ENCODE assay signal across 22 cellular contexts in the genomic region with DNA sequence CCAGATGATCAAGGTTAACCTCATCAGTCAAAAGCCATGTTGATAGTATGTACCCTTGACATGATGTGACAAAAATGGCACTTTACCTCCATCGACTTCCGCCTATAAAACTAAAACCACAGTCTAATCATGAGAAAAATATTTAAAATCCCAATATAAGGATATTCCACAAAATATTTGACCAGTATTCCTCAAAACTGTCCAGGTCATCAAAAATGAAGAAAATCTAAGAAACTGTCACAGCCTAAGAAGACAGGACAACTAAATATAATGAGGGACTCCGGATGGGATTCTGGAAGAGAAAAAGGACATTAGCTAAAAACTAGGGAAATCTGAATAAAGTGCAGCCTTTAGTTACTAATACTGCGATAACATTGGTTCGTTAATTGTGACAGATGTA.
DNase-seq lines count a peak whose midpoint lies in the region; ATAC-seq, FAIRE-seq and TF ChIP-seq lines count a peak whose summit lies in the region.
"Had no signal": no experiment of that assay in that cellular context is flagged by ENCODE, and none has a peak within 500 bp of the region (broad histone marks: within the 10 kb centered on the region; RNA-seq: fewer than 3 reads in every experiment).

No MANE protein-coding gene starts in this region.

- H3K4me1 ChIP-seq in A549: no peaks in the 10 kb centered on the region
- peaks cover 3% of the 10 kb centered on the region for H3K4me1 ChIP-seq in IMR-90 (ENCODE audit: control insufficient read depth, insufficient read depth, low read length)
- H3K4me1 ChIP-seq in Caco-2: no peaks in the 10 kb centered on the region; the same call in none of the 2 replicates
- H3K4me1 ChIP-seq: BE2C, BLaER1 had no signal

- H3K9ac ChIP-seq in IMR-90 (ENCODE audit: low read depth, low read length): no peak overlapping the region
- H3K9ac ChIP-seq: BLaER1 had no signal

- WGBS in A549 (ENCODE audit: missing lambda C conversion rate): 75% methylated on average over 5 of the region's 5 CpGs
- WGBS in IMR-90 (ENCODE audit: extremely low coverage in 2 of 2, insufficient read length in 1 of 2), 2 experiments: no CpG with 5 or more reads among the region's 5 CpGs

- no peak overlapping the region for H3K14ac ChIP-seq in IMR-90 (replicated peaks; ENCODE audit: low read depth, low read length)

- TF ChIP-seq RAD21 in A549 (conservative IDR thresholded peaks at IDR 0.05 in 1 of 2, IDR thresholded peaks at IDR 0.05 in 1 of 2) (no peak), IMR-90 (IDR thresholded peaks at IDR 0.05; ENCODE audit: low read length) (no peak)

- TF ChIP-seq CTCF in A549 (IDR thresholded peaks at IDR 0.05): no peak
- TF ChIP-seq CTCF in IMR-90 (conservative IDR thresholded peaks at IDR 0.05; ENCODE audit: low read depth, low read length): no peak
- no peak for TF ChIP-seq CTCF in Caco-2 (IDR thresholded peaks at IDR 0.05; ENCODE audit: insufficient read depth in 1 of 2, low read depth in 1 of 2, low read length in 1 of 2, severe bottlenecking in 1 of 2, unreplicated experiment in 1 of 2)

- H3K36me3 ChIP-seq in IMR-90 (ENCODE audit: control insufficient read depth, insufficient read depth, low read length): no peaks in the 10 kb centered on the region
- no peaks in the 10 kb centered on the region for H3K36me3 ChIP-seq in MG63
- no peaks in the 10 kb centered on the region for H3K36me3 ChIP-seq in Caco-2 (ENCODE audit: control insufficient read depth, insufficient read depth, low read length)
- H3K36me3 ChIP-seq: BE2C, BLaER1 had no signal

- no peak for TF ChIP-seq POLR2A in A549 (IDR thresholded peaks at IDR 0.05; ENCODE audit: low read length)
- TF ChIP-seq POLR2A in IMR-90 (IDR thresholded peaks at IDR 0.05; ENCODE audit: low read depth, low read length): no peak

- peaks cover 4% of the 10 kb centered on the region; the same call in 1 of the 2 replicates for H3K9me1 ChIP-seq in IMR-90 (ENCODE audit: insufficient read depth, low read length)

- H3K4ac ChIP-seq in IMR-90 (ENCODE audit: low read depth, low read length): no peak overlapping the region

- intact Hi-C loops in IMR-90 (cut with micrococcal nuclease): loop anchor here (10.0 kb wide), 1 partner anchor 411 kb away; no protein-coding TSS in a partner anchor
- intact Hi-C loops in Caco-2 (cut with micrococcal nuclease; ENCODE audit: unreplicated experiment): loop anchor here (10.0 kb wide), 1 partner anchor 1311 kb away; no protein-coding TSS in a partner anchor

- no peak overlapping the region for H4K5ac ChIP-seq in IMR-90 (ENCODE audit: low read depth, low read length)

- H2BK120ac ChIP-seq in IMR-90 (ENCODE audit: low read depth, low read length): no peak overlapping the region

- no peak overlapping the region for H2BK5ac ChIP-seq in IMR-90 (ENCODE audit: low read depth, low read length, poor library complexity, severe bottlenecking)

- H2AK5ac ChIP-seq in IMR-90 (ENCODE audit: low read depth, low read length): no peak overlapping the region

- H3K56ac ChIP-seq in IMR-90 (ENCODE audit: extremely low read depth, insufficient read depth, low read length): no peak overlapping the region

- no peaks in the 10 kb centered on the region for H4K20me1 ChIP-seq in IMR-90 (ENCODE audit: insufficient read depth, low read length)
- H4K20me1 ChIP-seq: BLaER1 had no signal

- no peak for FAIRE-seq in A549 (lab: Jason Lieb, UNC)
- FAIRE-seq: A204.1, D721Med, G401.6, GM12891 had no signal

- H3K4me3 ChIP-seq in A549 (no peak overlapping the region), IMR-90 (ENCODE audit: insufficient read depth, low read depth, low read length) (no peak overlapping the region), MG63 (no peak overlapping the region), Caco-2 (ENCODE audit: low read depth, low read length) (no peak overlapping the region)
- H3K4me3 ChIP-seq: BLaER1 had no signal

- no peak for TF ChIP-seq EP300 in A549 (IDR thresholded peaks at IDR 0.05)

- H2BK20ac ChIP-seq in IMR-90 (ENCODE audit: low read depth, low read length): no peak overlapping the region

- H4K91ac ChIP-seq in IMR-90 (ENCODE audit: insufficient read depth, low read depth, low read length): no peak overlapping the region

- H3K9me3 ChIP-seq in A549: no peaks in the 10 kb centered on the region
- H3K9me3 ChIP-seq in IMR-90 (ENCODE audit: control insufficient read depth, insufficient read depth, low read length): no peaks in the 10 kb centered on the region
- no peaks in the 10 kb centered on the region for H3K9me3 ChIP-seq in MG63
- H3K9me3 ChIP-seq in Caco-2: no peaks in the 10 kb centered on the region
- H3K9me3 ChIP-seq: BE2C, BLaER1 had no signal

- no peak overlapping the region for H3K27ac Mint-ChIP-seq in Caco-2 (ENCODE audit: unreplicated experiment)

- in situ Hi-C loops in IMR-90 (cut with MboI; ENCODE audit: low sequenced_read_pairs): no loop called here

- no peak overlapping the region for H3K4me3 Mint-ChIP-seq in Caco-2 (ENCODE audit: unreplicated experiment)
- H3K4me3 Mint-ChIP-seq: CD14-positive monocyte; CD4-positive, alpha-beta memory T cell; CD4-positive, CD25-positive, alpha-beta regulatory T cell; CD8-positive, alpha-beta memory T cell had no signal

- H2AK9ac ChIP-seq in IMR-90 (replicated peaks; ENCODE audit: low read depth, low read length, poor library complexity): no peak overlapping the region

- no peaks in the 10 kb centered on the region for H3K79me1 ChIP-seq in IMR-90 (ENCODE audit: low read depth in 1 of 2, low read length in 2 of 2)

- H3K4me1 Mint-ChIP-seq in Caco-2 (ENCODE audit: low read depth, unreplicated experiment): peaks cover 7% of the 10 kb centered on the region

- H3K23ac ChIP-seq in IMR-90 (ENCODE audit: low read depth, low read length): no peak overlapping the region

- POLR2A ChIA-PET in A549 (lab: Yijun Ruan, JAX) (no interaction called here), IMR-90 (lab: Charles Lee; ENCODE audit: unreplicated experiment) (no interaction called here), Caco-2 (lab: Charles Lee) (no interaction called here)

- no peak overlapping the region for H3K18ac ChIP-seq in IMR-90 (ENCODE audit: low read depth, low read length)

- H3K36me3 Mint-ChIP-seq in Caco-2 (ENCODE audit: insufficient read depth, unreplicated experiment): peaks cover 17% of the 10 kb centered on the region
- H3K36me3 Mint-ChIP-seq: CD4-positive, CD25-positive, alpha-beta regulatory T cell had no signal

- dilution Hi-C loops in IMR-90 (cut with HindIII; ENCODE audit: low sequenced_read_pairs, unreplicated experiment): no loop called here

- H3K27me3 Mint-ChIP-seq in Caco-2 (ENCODE audit: insufficient read depth, unreplicated experiment): no peaks in the 10 kb centered on the region

- DNase-seq in A549 (ENCODE audit: low read depth in 1 of 2, low spot score in 1 of 2) (no peak), IMR-90 (no peak), islet precursor cell (peak; percentile 10), MG63 (no peak), Caco-2 (no peak)
- DNase-seq: 8988T; AML-193; BE2C; C1 segment of cervical spinal cord; Calu3; CD4-positive, alpha-beta memory T cell; CD4-positive, CD25-positive, alpha-beta regulatory T cell; CD8-positive, alpha-beta memory T cell; COR-L47; DMS79 treated with DMSO at 0.1 percent for 48 hours; GF-D8 had no signal

- H3K9me3 Mint-ChIP-seq in Caco-2 (ENCODE audit: unreplicated experiment): no peaks in the 10 kb centered on the region
- H3K9me3 Mint-ChIP-seq: CD14-positive monocyte; CD4-positive, alpha-beta memory T cell; CD4-positive, CD25-positive, alpha-beta regulatory T cell had no signal

- no peak overlapping the region for H2BK15ac ChIP-seq in IMR-90 (ENCODE audit: low read depth, low read length)

- no peak overlapping the region for H3K27ac ChIP-seq in A549
- no peak overlapping the region for H3K27ac ChIP-seq in IMR-90 (ENCODE audit: insufficient read depth, low read length)
- H3K27ac ChIP-seq: BLaER1 had no signal

- H3K27me3 ChIP-seq in IMR-90 (ENCODE audit: control insufficient read depth, insufficient read depth, low read length) (no peaks in the 10 kb centered on the region; the same call in 1 of the 2 replicates), MG63 (no peaks in the 10 kb centered on the region), Caco-2 (replicated peaks; ENCODE audit: control insufficient read depth, insufficient read depth, low read length) (no peaks in the 10 kb centered on the region)
- H3K27me3 ChIP-seq: BE2C, BLaER1 had no signal

- H4K8ac ChIP-seq in IMR-90 (ENCODE audit: low read depth in 2 of 2, low read length in 2 of 2): no peak overlapping the region

- H3K4me2 ChIP-seq in A549: no peak overlapping the region
- no peak overlapping the region for H3K4me2 ChIP-seq in IMR-90 (ENCODE audit: low read depth, low read length)
- H3K4me2 ChIP-seq: BLaER1 had no signal

- H2AFZ ChIP-seq in IMR-90 (replicated peaks; ENCODE audit: low read length, poor library complexity): no peak overlapping the region

- no TSS peak for BruUV-seq in IMR-90 (replicated peaks; lab: Mats Ljungman, UMichigan)
- BruUV-seq in Caco-2 (replicated peaks; lab: Mats Ljungman, UMichigan): no TSS peak

- CTCF ChIA-PET in A549 (lab: Yijun Ruan, JAX): interaction anchor here (0.5 kb wide), 1 partner anchor 482 kb away, joined by 5 read pairs; no protein-coding TSS in a partner anchor
- CTCF ChIA-PET in IMR-90 (lab: Yijun Ruan, JAX): no interaction called here
- CTCF ChIA-PET in Caco-2 (lab: Charles Lee): no interaction called here

- ATAC-seq in A549: no peak
- no peak for ATAC-seq in IMR-90 (ENCODE audit: low read depth)

TF ChIP-seq in A549, 52 proteins besides CTCF, POLR2A, EP300 and RAD21:
- TF ChIP-seq RNF2 (IDR thresholded peaks at IDR 0.05; ENCODE audit: borderline replicate concordance, low read depth): no peak
- TF ChIP-seq MAFK (IDR thresholded peaks at IDR 0.05; ENCODE audit: partially characterized antibody): peak; percentile 75

TF ChIP-seq in IMR-90, 13 proteins besides CTCF, POLR2A, EP300 and RAD21:
- TF ChIP-seq MAFK (IDR thresholded peaks at IDR 0.05; ENCODE audit: low read depth, low read length) (peak; percentile 48; the same call in 1 of the 2 replicates), BHLHE40 (IDR thresholded peaks at IDR 0.05; ENCODE audit: low read depth, low read length) (no peak)
